In genomic region chr5:143400541-143401252, GRCh38 we compare ENCODE assay signal across 8 cellular contexts. TPM values are rescaled to one million over a fixed set of nuclear protein-coding genes. Genes with fewer than 3 reads are reported as not detected.
A peak's percentile ranks its signal among the peaks of the same experiment; 100 is the strongest.
DNase-seq lines count a peak whose midpoint lies in the region; ATAC-seq lines count a peak whose summit lies in the region.

No MANE protein-coding gene starts in this region.

- peak overlapping the region; percentile 41 for H3K4me3 ChIP-seq in effector memory CD4-positive, alpha-beta T cell (ENCODE audit: insufficient read depth, low read depth, low read length, poor library complexity, severe bottlenecking)

- peak; percentile 85 for DNase-seq in G401 (ENCODE audit: low spot score)
- DNase-seq in NCI-H82 treated with DMSO at 0.1 percent for 48 hours (lab: John Stamatoyannopoulos, UW; ENCODE audit: unreplicated experiment): peak; percentile 38
- no peak for DNase-seq in effector memory CD4-positive, alpha-beta T cell
- DNase-seq in pons (ENCODE audit: low spot score): peak; percentile 82
- DNase-seq in activated CD4-positive, alpha-beta T cell treated with anti-CD3 and anti-CD28 coated beads for 48 hours: no peak

- in situ Hi-C loops in G401 (cut with HindIII; ENCODE audit: low sequenced_read_pairs): no loop called here

- H3K4me1 ChIP-seq in effector memory CD4-positive, alpha-beta T cell (ENCODE audit: control insufficient read depth, insufficient read depth, low read length, poor library complexity, severe bottlenecking): peaks cover 20% of the 10 kb centered on the region

- no peaks in the 10 kb centered on the region for H3K27me3 ChIP-seq in effector memory CD4-positive, alpha-beta T cell (replicated peaks; ENCODE audit: control insufficient read depth, insufficient read depth, low read length, poor library complexity, severe bottlenecking)

- H3K27ac ChIP-seq in effector memory CD4-positive, alpha-beta T cell (ENCODE audit: insufficient read depth, low read length, poor library complexity, severe bottlenecking): no peak overlapping the region

- H3K36me3 ChIP-seq in effector memory CD4-positive, alpha-beta T cell (ENCODE audit: control insufficient read depth, insufficient read depth, low read length): peaks cover 9% of the 10 kb centered on the region

- H3K9me3 ChIP-seq in effector memory CD4-positive, alpha-beta T cell (ENCODE audit: control insufficient read depth, low read length): no peaks in the 10 kb centered on the region

- no peak for ATAC-seq in HG03378 (IDR thresholded peaks at IDR 0.05; ENCODE audit: unreplicated experiment)
- ATAC-seq in activated CD4-positive, CD25-positive, alpha-beta regulatory T cell treated with anti-CD3 and anti-CD28 coated beads, Interleukin-2, amount 50 U/mL, for 24 hours: no peak
- ATAC-seq in HG03342 (IDR thresholded peaks at IDR 0.05; ENCODE audit: unreplicated experiment): no peak

RNA-seq across cellular contexts. Expression of gene NR3C1, which starts 2.8 kb away (rescaled TPM):
- not detected in 2 replicates for total RNA-seq in G401 (2014; rRNA removed; shearing (Covaris generic))

Comparison
In these comparisons a context has a peak if more than half of its experiments do, and no peak if none do; other contexts are left out.
1. DNase-seq: peak in G401 (single experiment), NCI-H82 treated with DMSO at 0.1 percent for 48 hours (single experiment) and pons (single experiment); none in effector memory CD4-positive, alpha-beta T cell (0 of 3) and activated CD4-positive, alpha-beta T cell treated with anti-CD3 and anti-CD28 coated beads for 48 hours (single experiment).